ENCODE assay signal across 8 cellular contexts in the genomic region with DNA sequence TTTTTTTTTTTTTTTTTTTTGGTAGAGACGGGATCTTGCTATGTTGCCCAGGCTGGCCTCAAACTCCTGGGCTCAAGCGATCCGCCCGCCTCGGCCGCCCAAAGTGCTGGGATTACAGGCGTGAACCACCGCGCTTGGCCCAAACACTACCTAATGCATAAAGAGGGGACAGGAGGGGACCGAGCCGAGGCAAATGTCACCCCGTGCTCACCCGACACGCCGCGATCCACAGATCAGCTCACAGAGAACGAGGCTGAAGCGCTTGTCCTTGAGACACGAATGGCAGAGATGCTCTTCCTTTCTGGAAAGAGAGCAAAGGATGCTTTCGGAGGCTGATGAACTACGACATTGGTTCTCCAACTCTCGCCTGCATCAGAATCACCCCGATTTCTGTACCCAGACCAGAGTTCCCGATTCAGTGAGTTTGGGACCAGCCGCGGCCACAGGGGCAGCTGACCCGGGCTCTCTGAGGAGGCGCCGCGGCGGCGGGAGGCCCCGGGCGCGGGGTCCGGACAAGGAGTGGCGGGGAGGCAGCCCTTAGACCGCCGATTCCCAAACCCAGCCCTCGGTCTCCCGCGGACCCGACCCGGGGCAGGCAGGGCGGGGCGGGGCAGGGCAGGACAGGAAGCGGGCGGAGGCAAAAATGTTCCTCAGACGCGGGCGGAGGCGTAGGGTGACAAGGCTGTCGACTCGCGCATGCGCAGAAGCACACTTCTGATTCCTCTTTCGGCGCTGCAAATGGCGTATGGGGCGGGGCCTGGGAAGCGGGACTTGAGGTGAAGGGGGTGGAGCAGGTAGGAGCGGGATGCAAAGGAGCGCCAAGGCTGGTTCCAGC. TPM values are rescaled to one million over a fixed set of nuclear protein-coding genes. Genes with fewer than 3 reads are reported as not detected.
A peak's percentile ranks its signal among the peaks of the same experiment; 100 is the strongest.
DNase-seq lines count a peak whose midpoint lies in the region; ATAC-seq and TF ChIP-seq lines count a peak whose summit lies in the region.

A gene (minus strand): TSS at position 700 of the 835 bp plus-strand sequence. CDS start 4,719 bp downstream, outside the sequence.

- no peaks in the 10 kb centered on the region for H3K36me3 ChIP-seq in colonic mucosa

- no peaks in the 10 kb centered on the region for H3K4me1 ChIP-seq in colonic mucosa

- peak within 1 kb of the TSS; percentile 89 for H3K27ac ChIP-seq in colonic mucosa

- peak within 1 kb of the TSS; percentile 81 for H3K4me3 ChIP-seq in colonic mucosa

- peak; percentile 92 for ATAC-seq in HG03439 (IDR thresholded peaks at IDR 0.05; ENCODE audit: unreplicated experiment)

- intact Hi-C loops in colonic mucosa (cut with DNase I) = no loop called here

- DNase-seq in Ammon's horn (ENCODE audit: low spot score) (peak; percentile 99), GM19238 (ENCODE audit: insufficient read length, low spot score) (peak; percentile 91), NCI-H510A (lab: John Stamatoyannopoulos, UW) (peak; percentile 96), colonic mucosa (peak; percentile 98), left kidney (ENCODE audit: low read depth, low spot score) (peak; percentile 100)
- peak; percentile 99 for DNase-seq in activated CD4-positive, alpha-beta T cell treated with anti-CD3 and anti-CD28 coated beads for 48 hours
- DNase-seq in stimulated activated CD4-positive, alpha-beta T cell treated with anti-CD3 and anti-CD28 coated beads, Interleukin-1b, Interleukin-23, amount 100 ng/mL, for 48 hours = peak; percentile 99

- no peaks in the 10 kb centered on the region for H3K27me3 ChIP-seq in colonic mucosa

- no peak for TF ChIP-seq CTCF in colonic mucosa (IDR thresholded peaks at IDR 0.05)

- peaks cover 3% of the 10 kb centered on the region for H3K9me3 ChIP-seq in colonic mucosa

- peak within 1 kb of the TSS; percentile 84 to 91 for H3K9ac ChIP-seq in colonic mucosa (ENCODE audit: low read depth in 2 of 2, low read length in 2 of 2)

RNA-seq across cellular contexts. Expression of the gene that starts here (rescaled TPM):
- 1 to 10 TPM; 3.1 to 4.1 TPM for total RNA-seq in colonic mucosa

Comparison
In these comparisons a context has a peak if more than half of its experiments do, and no peak if none do; other contexts are left out.
1. Peak in every context shown above with its lines: DNase-seq, ATAC-seq, H3K4me3 ChIP-seq and H3K27ac ChIP-seq.